In the genomic region with DNA sequence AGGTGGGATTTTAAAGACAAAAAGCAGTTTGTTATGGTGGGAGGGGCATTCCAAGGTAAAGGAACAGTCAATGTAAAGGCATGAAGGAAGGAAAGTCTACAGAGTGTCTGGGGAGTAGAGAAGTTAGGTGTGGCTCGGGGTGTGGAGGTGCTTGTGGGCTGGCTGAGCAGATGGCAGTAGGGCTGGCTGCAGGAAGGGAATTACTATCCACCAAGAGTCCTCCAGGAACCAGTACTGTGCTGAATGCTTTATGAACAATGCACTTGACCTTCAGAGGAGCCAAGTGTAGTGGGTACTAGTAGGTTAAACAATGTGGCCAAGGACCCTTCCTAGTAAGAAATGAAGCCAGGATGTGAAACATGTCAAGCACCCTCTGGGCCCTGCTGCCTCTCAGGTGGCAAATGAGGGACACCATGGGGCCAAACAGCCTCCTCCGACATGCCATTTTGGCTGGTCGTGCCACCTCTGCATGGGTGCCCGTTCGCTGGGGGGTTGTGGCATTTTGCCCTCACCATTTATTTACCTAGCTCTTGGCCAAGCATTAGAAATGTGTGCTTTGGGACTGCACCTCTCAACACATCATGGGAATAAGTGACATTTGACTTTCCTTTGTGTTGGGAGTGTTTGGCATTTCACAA, we compare ENCODE assay signal across 20 cellular contexts.
"Had no signal": no experiment of that assay in that cellular context is flagged by ENCODE, and none has a peak within 500 bp of the region (broad histone marks: within the 10 kb centered on the region; RNA-seq: fewer than 3 reads in every experiment).

No MANE protein-coding gene starts in this region.

- H3K9me3 ChIP-seq: body of pancreas, esophagus squamous epithelium, thoracic aorta had no signal

- H3K27me3 ChIP-seq: body of pancreas, esophagus squamous epithelium, gastroesophageal sphincter, neural progenitor cell, spleen had no signal

- H3K4me3 ChIP-seq: body of pancreas, esophagus squamous epithelium, gastroesophageal sphincter, neural progenitor cell, spleen, thoracic aorta had no signal

- H3K4me1 ChIP-seq: body of pancreas, esophagus squamous epithelium, gastroesophageal sphincter, spleen had no signal

- H3K36me3 ChIP-seq: esophagus squamous epithelium, gastroesophageal sphincter, neural progenitor cell, spleen, thoracic aorta had no signal

- DNase-seq: activated CD4-positive, alpha-beta T cell treated with anti-CD3 and anti-CD28 coated beads, Interleukin-2, amount 50 U/mL, for 1 hour; activated CD4-positive, CD25-positive, alpha-beta regulatory T cell treated with anti-CD3 and anti-CD28 coated beads, Interleukin-2, amount 50 U/mL, for 72 hours; activated CD8-positive, alpha-beta T cell treated with anti-CD3 and anti-CD28 coated beads, Interleukin-2, amount 10 ng/mL, durations not matched to agents 7 days and 5 days; activated gamma-delta T cell treated with Interleukin-2 at 50 U/mL for 16 hours; anterior cingulate cortex; body of pancreas; central memory CD4-positive, alpha-beta T cell; effector memory CD4-positive, alpha-beta T cell; esophagus squamous epithelium; head of caudate nucleus; hypothalamus; naive thymus-derived CD8-positive, alpha-beta T cell; retina; spleen; stimulated activated CD4-positive, alpha-beta T cell treated with anti-CD3 and anti-CD28 coated beads, Interleukin-4, amount 100 ng/mL, for 24 hours; stimulated activated naive CD4-positive, alpha-beta T cell treated with Interleukin-2 at 50 U/mL for 16 hours had no signal

- ATAC-seq: activated CD8-positive, alpha-beta T cell treated with anti-CD3 and anti-CD28 coated beads, Interleukin-2, amount 10 ng/mL, durations not matched to agents 7 days and 5 days; body of pancreas; gastroesophageal sphincter; naive thymus-derived CD8-positive, alpha-beta T cell had no signal

- H3K27ac ChIP-seq: body of pancreas, esophagus squamous epithelium, gastroesophageal sphincter, neural progenitor cell, spleen, thoracic aorta, VCaP had no signal
